In the genomic region with DNA sequence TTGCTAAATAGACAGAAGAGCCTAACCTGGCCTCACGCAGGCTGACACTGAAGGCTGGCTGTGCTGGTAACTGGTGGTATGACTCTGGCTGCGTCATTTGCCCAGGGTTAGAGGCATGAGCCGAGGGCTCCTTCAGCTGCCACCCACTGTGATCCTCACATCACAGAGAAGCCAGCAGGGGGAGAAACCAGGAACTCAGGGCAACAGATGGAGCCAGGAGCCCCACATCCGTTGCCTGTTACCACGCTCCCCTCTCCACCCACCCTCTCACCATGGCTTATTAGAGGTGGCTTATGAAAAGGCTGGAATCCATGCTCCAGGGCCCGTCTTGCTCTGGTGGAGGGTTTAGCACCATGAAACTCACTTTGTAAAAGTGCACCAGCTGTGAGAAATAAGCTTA, we compare ENCODE assay signal across 9 cellular contexts.
A peak's percentile ranks its signal among the peaks of the same experiment; 100 is the strongest.
DNase-seq lines count a peak whose midpoint lies in the region; ATAC-seq and TF ChIP-seq lines count a peak whose summit lies in the region.
"Had no signal": no experiment of that assay in that cellular context is flagged by ENCODE, and none has a peak within 500 bp of the region (broad histone marks: within the 10 kb centered on the region; RNA-seq: fewer than 3 reads in every experiment).

No MANE protein-coding gene starts in this region.

- no peak overlapping the region for H3K9ac ChIP-seq in DND-41 (ENCODE audit: low read depth, low read length)

- no peak overlapping the region for H2AFZ ChIP-seq in DND-41 (ENCODE audit: low read depth, low read length)

- no peaks in the 10 kb centered on the region for H4K20me1 ChIP-seq in DND-41 (ENCODE audit: insufficient read depth, low read length)

- ATAC-seq in DND-41 (ENCODE audit: insufficient read depth, low read depth), result peak; percentile 74
- no peak for ATAC-seq in left lung
- ATAC-seq in GM18519 (IDR thresholded peaks at IDR 0.05; ENCODE audit: low FRiP score, unreplicated experiment), result no peak
- ATAC-seq in GM18520 (IDR thresholded peaks at IDR 0.05; ENCODE audit: unreplicated experiment), result no peak

- intact Hi-C loops in left lung (cut with DNase I), result no loop called here

- H3K4me1 ChIP-seq in DND-41 (ENCODE audit: insufficient read depth, low read length), result no peaks in the 10 kb centered on the region
- peaks cover 0 to 7% of the 10 kb centered on the region in 2 donors for H3K4me1 ChIP-seq in left lung
- H3K4me1 ChIP-seq: HAP-1 had no signal

- H3K27me3 ChIP-seq in DND-41 (ENCODE audit: insufficient read depth, low read length, poor library complexity) (peaks cover 5% of the 10 kb centered on the region), WERI-Rb-1 (ENCODE audit: insufficient read depth, low read depth, severe bottlenecking) (no peaks in the 10 kb centered on the region), left lung (peaks cover 0 to 9% of the 10 kb centered on the region in 2 donors)

- H3K9me3 ChIP-seq in DND-41 (ENCODE audit: insufficient read depth, low read length, severe bottlenecking) (no peaks in the 10 kb centered on the region), WERI-Rb-1 (ENCODE audit: severe bottlenecking) (no peaks in the 10 kb centered on the region), left lung (no peaks in the 10 kb centered on the region)
- H3K9me3 ChIP-seq: HAP-1 had no signal

- no peak overlapping the region for H3K4me2 ChIP-seq in DND-41 (ENCODE audit: insufficient read depth, low read length)

- no peaks in the 10 kb centered on the region for H3K79me2 ChIP-seq in DND-41 (ENCODE audit: insufficient read depth, low read length)

- H3K27ac ChIP-seq in DND-41 (ENCODE audit: low read length) (no peak overlapping the region), WERI-Rb-1 (peak overlapping the region; percentile 52; the same call in 1 of the 2 replicates), left lung (no peak overlapping the region)

- H3K36me3 ChIP-seq in DND-41 (ENCODE audit: insufficient read depth, low read length) (no peaks in the 10 kb centered on the region), WERI-Rb-1 (no peaks in the 10 kb centered on the region), left lung (no peaks in the 10 kb centered on the region)
- H3K36me3 ChIP-seq: HAP-1 had no signal

- peak; percentile 36 for DNase-seq in DND-41
- peak; percentile 74 for DNase-seq in Jurkat, Clone E6-1 (ENCODE audit: low read depth, low spot score)
- DNase-seq in WERI-Rb-1, result peak; percentile 93
- DNase-seq in left kidney (ENCODE audit: low read depth, low spot score), result peak; percentile 29
- DNase-seq in left lung, result no peak
- no peak for DNase-seq in stimulated activated CD4-positive, alpha-beta T cell treated with anti-CD3 and anti-CD28 coated beads, Interleukin-2, amount 100 ng/mL, for 24 hours

- no peak overlapping the region for H3K4me3 ChIP-seq in DND-41 (ENCODE audit: low read depth in 1 of 2, low read length in 2 of 2)
- no peak overlapping the region for H3K4me3 ChIP-seq in Jurkat, Clone E6-1 (ENCODE audit: low read length)
- no peak overlapping the region for H3K4me3 ChIP-seq in WERI-Rb-1 (ENCODE audit: low read depth, low read length)
- no peak overlapping the region for H3K4me3 ChIP-seq in left lung
- H3K4me3 ChIP-seq: HAP-1 had no signal

- peak; percentile 34 for TF ChIP-seq CTCF in DND-41 (IDR thresholded peaks at IDR 0.05; ENCODE audit: borderline replicate concordance, extremely low read depth, low read length, poor library complexity, severe bottlenecking)
- peak; percentile 61 for TF ChIP-seq CTCF in WERI-Rb-1 (IDR thresholded peaks at IDR 0.05; ENCODE audit: low read depth, low read length)
- TF ChIP-seq CTCF in left lung (IDR thresholded peaks at IDR 0.05), result no peak

Comparison
In these comparisons a context has a peak if more than half of its experiments do, and no peak if none do; other contexts are left out.
1. DNase-seq: peak in DND-41 (single experiment), Jurkat, Clone E6-1 (single experiment), WERI-Rb-1 (single experiment) and left kidney (single experiment); none in left lung (0 of 2) and stimulated activated CD4-positive, alpha-beta T cell treated with anti-CD3 and anti-CD28 coated beads, Interleukin-2, amount 100 ng/mL, for 24 hours (0 of 2).
2. CTCF ChIP-seq: peak in DND-41 (single experiment) and WERI-Rb-1 (single experiment); none in left lung (0 of 2).